Comparison of ENCODE assay signal across 13 cellular contexts in the genomic region with DNA sequence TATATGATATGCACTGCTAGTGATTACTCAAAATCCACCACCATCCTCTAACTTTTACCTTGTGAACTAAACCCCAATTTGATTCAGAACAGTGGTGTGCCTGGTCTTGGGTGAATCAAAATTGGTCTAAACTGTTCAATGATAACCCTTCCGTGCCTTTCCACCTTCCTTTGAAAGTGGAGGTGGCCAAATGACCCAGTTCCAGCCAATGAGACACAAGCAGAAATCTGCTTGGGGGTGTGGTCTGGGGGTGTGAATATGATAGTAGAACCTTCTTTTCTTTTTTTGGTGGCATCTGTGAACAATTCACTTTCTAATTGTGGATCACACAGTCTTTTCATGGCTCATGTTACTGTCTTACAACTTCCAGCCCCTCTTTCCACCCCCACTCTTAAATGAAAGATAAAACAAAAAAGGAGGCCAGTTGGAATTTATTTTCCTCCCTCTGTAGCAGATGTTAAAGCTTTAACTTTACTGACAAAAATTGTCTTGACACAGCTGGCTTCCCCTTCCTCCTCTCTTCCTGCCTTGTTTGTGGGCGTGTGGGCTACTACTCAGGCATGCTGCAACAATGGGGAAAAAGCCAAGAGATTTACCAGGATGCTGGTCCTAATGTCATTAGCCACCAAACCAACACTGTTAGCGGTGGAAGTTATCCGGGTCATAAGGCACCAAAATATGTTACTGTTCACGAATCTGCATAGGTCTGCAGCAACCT. TPM values are rescaled to one million over a fixed set of nuclear protein-coding genes. Genes with fewer than 3 reads are reported as not detected.
A peak's percentile ranks its signal among the peaks of the same experiment; 100 is the strongest.
DNase-seq lines count a peak whose midpoint lies in the region; ATAC-seq, FAIRE-seq and TF ChIP-seq lines count a peak whose summit lies in the region.
"Had no signal": no experiment of that assay in that cellular context is flagged by ENCODE, and none has a peak within 500 bp of the region (broad histone marks: within the 10 kb centered on the region; RNA-seq: fewer than 3 reads in every experiment).

No MANE protein-coding gene starts in this region.

- peak overlapping the region in 2 of 3 donors; percentile 20 to 43 for H3K27ac Mint-ChIP-seq in CD4-positive, CD25-positive, alpha-beta regulatory T cell
- peak overlapping the region; percentile 67 to 91 (median 82) for H3K27ac Mint-ChIP-seq in nephron

- H2AK5ac ChIP-seq in neuronal stem cell (ENCODE audit: low read depth, low read length): no peak overlapping the region

- in situ Hi-C loops in GM23248 (cut with MboI) (no loop called here), GM12878 (cut with MboI) (no loop called here)

- SMC1A ChIA-PET in GM12878 (lab: Charles Lee; ENCODE audit: uncharacterized antibody, unreplicated experiment): interaction anchor here (0.9 to 1.4 kb wide), 5 partner anchors 9 to 256 kb away, joined by 3 to 5 read pairs (median 3); no protein-coding TSS in a partner anchor

- 41 to 52% methylated on average over 5 of the region's 5 CpGs for WGBS in GM23248 (ENCODE audit: low coverage in 1 of 2, low lambda C conversion rate in 2 of 2, missing lambda C conversion rate in 2 of 2), 2 experiments
- WGBS in GM12878 (ENCODE audit: insufficient coverage, insufficient replicate concordance, low lambda C conversion rate, missing lambda C conversion rate): 77% methylated on average over 5 of the region's 5 CpGs
- whole genome bisulfite sequencing in neuronal stem cell (ENCODE audit: extremely low coverage in 2 of 2, insufficient read length in 2 of 2, insufficient replicate concordance in 1 of 2), 2 donors: no CpG with 5 or more reads among the region's 5 CpGs

- no peak for TF ChIP-seq RAD21 in GM12878 (IDR thresholded peaks at IDR 0.05; ENCODE audit: insufficient read depth, low read depth, low read length)

- no peaks in the 10 kb centered on the region for H3K9me2 ChIP-seq in GM23248 (ENCODE audit: insufficient read depth)

- no peak overlapping the region for H4K8ac ChIP-seq in neuronal stem cell (ENCODE audit: low read depth, low read length)

- no peak overlapping the region for H3K14ac ChIP-seq in neuronal stem cell (ENCODE audit: low read length)

- H3K79me1 ChIP-seq in neuronal stem cell (ENCODE audit: low read depth, low read length): peaks cover 1% of the 10 kb centered on the region

- no peak for TF ChIP-seq EP300 in GM12878 (IDR thresholded peaks at IDR 0.05; ENCODE audit: borderline replicate concordance in 1 of 2, control insufficient read depth in 1 of 2, low read depth in 2 of 2, low read length in 2 of 2)

- RAD21 ChIA-PET in GM12878 (lab: Charles Lee; ENCODE audit: unreplicated experiment): no interaction called here

- H3K36me3 ChIP-seq in CD4-positive, CD25-positive, alpha-beta regulatory T cell (ENCODE audit: control insufficient read depth, insufficient read depth, low read length): no peaks in the 10 kb centered on the region
- H3K36me3 ChIP-seq in GM23248 (ENCODE audit: low read depth): no peaks in the 10 kb centered on the region
- no peaks in the 10 kb centered on the region for H3K36me3 ChIP-seq in GM12878 (ENCODE audit: control insufficient read depth in 2 of 2, insufficient read depth in 2 of 2, low read length in 1 of 2)
- no peaks in the 10 kb centered on the region for H3K36me3 ChIP-seq in neuronal stem cell (replicated peaks in 1 of 2; ENCODE audit: control insufficient read depth in 2 of 2, insufficient read depth in 2 of 2, low read length in 2 of 2)
- H3K36me3 ChIP-seq: WERI-Rb-1 had no signal

- no peak overlapping the region for H3K23ac ChIP-seq in neuronal stem cell (ENCODE audit: low read depth, low read length, poor library complexity)

- H3K9me3 Mint-ChIP-seq in CD4-positive, CD25-positive, alpha-beta regulatory T cell: peaks cover 0 to 1% (median 0%) of the 10 kb centered on the region in 7 donors
- peaks cover 4% of the 10 kb centered on the region for H3K9me3 Mint-ChIP-seq in nephron

- H3K9me3 ChIP-seq in CD4-positive, CD25-positive, alpha-beta regulatory T cell (ENCODE audit: control insufficient read depth in 2 of 2, low read length in 2 of 2): no peaks in the 10 kb centered on the region
- H3K9me3 ChIP-seq in GM23248 (ENCODE audit: low read depth) (no peaks in the 10 kb centered on the region), GM12878 (replicated peaks; ENCODE audit: control insufficient read depth, insufficient read depth, low read length) (no peaks in the 10 kb centered on the region), neuronal stem cell (replicated peaks in 1 of 2; ENCODE audit: control insufficient read depth in 2 of 2, insufficient read depth in 1 of 2, low read depth in 1 of 2, low read length in 2 of 2) (peaks cover 0 to 2% of the 10 kb centered on the region in 2 donors)

- H3K9ac ChIP-seq in GM23248 (no peak overlapping the region), GM12878 (ENCODE audit: control insufficient read depth, insufficient read depth, low read length) (no peak overlapping the region), neuronal stem cell (ENCODE audit: low read depth, low read length, poor library complexity) (no peak overlapping the region)

- H3K4ac ChIP-seq in neuronal stem cell (ENCODE audit: low read length): no peak overlapping the region

- intact Hi-C loops in GM12878 (cut with micrococcal nuclease; ENCODE audit: unreplicated experiment) (no loop called here), head of caudate nucleus (cut with DNase I) (no loop called here)

- no peaks in the 10 kb centered on the region for H3K79me2 ChIP-seq in GM23248 (ENCODE audit: insufficient read depth)
- no peaks in the 10 kb centered on the region for H3K79me2 ChIP-seq in GM12878 (ENCODE audit: control insufficient read depth, insufficient read depth, low read length)

- H4K20me1 ChIP-seq in GM23248 (ENCODE audit: insufficient read depth): no peaks in the 10 kb centered on the region
- no peaks in the 10 kb centered on the region for H4K20me1 ChIP-seq in GM12878 (ENCODE audit: control insufficient read depth, insufficient read depth)

- H2BK12ac ChIP-seq in neuronal stem cell (ENCODE audit: low read length): no peak overlapping the region

- peak; percentile 38 for FAIRE-seq in GM12878 (lab: Jason Lieb, UNC)
- FAIRE-seq: GM12892 had no signal

- H3K4me3 ChIP-seq in CD4-positive, CD25-positive, alpha-beta regulatory T cell (ENCODE audit: low read depth, low read length): no peak overlapping the region
- H3K4me3 ChIP-seq in GM23248: no peak overlapping the region
- no peak overlapping the region for H3K4me3 ChIP-seq in GM12878
- H3K4me3 ChIP-seq in neuronal stem cell (ENCODE audit: low read length in 2 of 2): no peak overlapping the region

- no peak overlapping the region for H3K4me2 ChIP-seq in GM23248 (ENCODE audit: unreplicated experiment)
- no peak overlapping the region for H3K4me2 ChIP-seq in GM12878 (ENCODE audit: control insufficient read depth, insufficient read depth)
- no peak overlapping the region for H3K4me2 ChIP-seq in neuronal stem cell (ENCODE audit: insufficient read depth, low read length, poor library complexity, severe bottlenecking)

- H3K27me3 ChIP-seq in CD4-positive, CD25-positive, alpha-beta regulatory T cell (ENCODE audit: control insufficient read depth, insufficient read depth, low read length): no peaks in the 10 kb centered on the region
- H3K27me3 ChIP-seq in GM23248 (replicated peaks; ENCODE audit: insufficient read depth) (no peaks in the 10 kb centered on the region), GM12878 (replicated peaks in 1 of 2; ENCODE audit: control insufficient read depth in 2 of 2, insufficient read depth in 2 of 2, low read length in 1 of 2) (no peaks in the 10 kb centered on the region), neuronal stem cell (ENCODE audit: control insufficient read depth in 3 of 3, insufficient read depth in 3 of 3, low read depth in 1 of 3, low read length in 3 of 3) (no peaks in the 10 kb centered on the region)

- H3K4me1 ChIP-seq in CD4-positive, CD25-positive, alpha-beta regulatory T cell (ENCODE audit: control insufficient read depth, insufficient read depth, low read length, poor library complexity, severe bottlenecking): no peaks in the 10 kb centered on the region
- peaks cover 14% of the 10 kb centered on the region for H3K4me1 ChIP-seq in GM23248 (ENCODE audit: insufficient read depth)
- H3K4me1 ChIP-seq in GM12878 (ENCODE audit: control insufficient read depth, insufficient read depth, low read length): no peaks in the 10 kb centered on the region
- no peaks in the 10 kb centered on the region for H3K4me1 ChIP-seq in neuronal stem cell (ENCODE audit: control insufficient read depth in 2 of 2, insufficient read depth in 1 of 2, low read depth in 1 of 2, low read length in 2 of 2)

- H4K91ac ChIP-seq in neuronal stem cell (ENCODE audit: low read depth, low read length, poor library complexity): no peak overlapping the region

- H3K4me3 Mint-ChIP-seq in CD4-positive, CD25-positive, alpha-beta regulatory T cell: no peak overlapping the region
- no peak overlapping the region for H3K4me3 Mint-ChIP-seq in nephron

- H2BK5ac ChIP-seq in neuronal stem cell (ENCODE audit: low read length): no peak overlapping the region

- no peak overlapping the region for H3K27ac ChIP-seq in CD4-positive, CD25-positive, alpha-beta regulatory T cell (ENCODE audit: insufficient read depth, low read length, poor library complexity, severe bottlenecking)
- H3K27ac ChIP-seq in GM23248: no peak overlapping the region
- no peak overlapping the region for H3K27ac ChIP-seq in GM12878 (ENCODE audit: control insufficient read depth, insufficient read depth)
- H3K27ac ChIP-seq in neuronal stem cell (replicated peaks; ENCODE audit: low read length): no peak overlapping the region
- H3K27ac ChIP-seq: C4-2B, WERI-Rb-1 had no signal

- BruUV-seq in GM12878 (replicated peaks; lab: Mats Ljungman, UMichigan): no TSS peak

- H2BK15ac ChIP-seq in neuronal stem cell (ENCODE audit: low read length): no peak overlapping the region

- H3F3A ChIP-seq in GM23248 (ENCODE audit: insufficient read depth): peaks cover 6% of the 10 kb centered on the region; the same call in 1 of the 2 replicates

- H2BK120ac ChIP-seq in neuronal stem cell (ENCODE audit: low read depth, low read length): no peak overlapping the region

- no peak overlapping the region for H3K18ac ChIP-seq in neuronal stem cell (ENCODE audit: low read length)

- H2AFZ ChIP-seq in GM23248 (no peak overlapping the region), GM12878 (ENCODE audit: control insufficient read depth, low read depth, low read length) (no peak overlapping the region; the same call in 1 of the 2 replicates), neuronal stem cell (ENCODE audit: low read length) (no peak overlapping the region)

- no peak for ATAC-seq in CD4-positive, CD25-positive, alpha-beta regulatory T cell (ENCODE audit: low read depth in 2 of 2)
- no peak; the same call in 2 of the 3 replicates for ATAC-seq in GM12878
- no peak for ATAC-seq in HG03469 (IDR thresholded peaks at IDR 0.05; ENCODE audit: unreplicated experiment)
- ATAC-seq: Panc1 had no signal

- TF ChIP-seq POLR2A in GM12878 (IDR thresholded peaks at IDR 0.05; ENCODE audit: low read depth, low read length): no peak

- H3K27me3 Mint-ChIP-seq in CD4-positive, CD25-positive, alpha-beta regulatory T cell: no peaks in the 10 kb centered on the region
- H3K27me3 Mint-ChIP-seq in nephron (ENCODE audit: low read depth): no peaks in the 10 kb centered on the region

- DNase-seq in CD4-positive, CD25-positive, alpha-beta regulatory T cell: no peak
- peak; percentile 31 for DNase-seq in GM23248
- DNase-seq in GM12878 (ENCODE audit: low read depth, low spot score): no peak
- no peak for DNase-seq in neuronal stem cell (ENCODE audit: low spot score)
- no peak for DNase-seq in head of caudate nucleus
- no peak for DNase-seq in NCI-H345 (lab: John Stamatoyannopoulos, UW)
- DNase-seq: NCI-H69, WERI-Rb-1 had no signal

- H3K4me1 Mint-ChIP-seq in CD4-positive, CD25-positive, alpha-beta regulatory T cell: peaks cover 0 to 14% (median 3%) of the 10 kb centered on the region in 4 donors
- H3K4me1 Mint-ChIP-seq in nephron: peaks cover 23% of the 10 kb centered on the region

- POLR2A ChIA-PET in GM12878 (lab: Charles Lee): interaction anchor here (0.5 kb wide), 1 partner anchor 9 kb away, joined by 3 read pairs; no protein-coding TSS in a partner anchor

- CTCF ChIA-PET in GM12878 (lab: Yijun Ruan, JAX): interaction anchor here (0.6 to 1.5 kb wide), 7 partner anchors 8 to 358 kb away, joined by 3 to 4 read pairs (median 3); no protein-coding TSS in a partner anchor

- TF ChIP-seq CTCF in GM12878 (IDR thresholded peaks at IDR 0.05 in 2 of 3, conservative IDR thresholded peaks at IDR 0.05 in 1 of 3; ENCODE audit: control insufficient read depth in 2 of 3, extremely low read depth in 1 of 3, insufficient read depth in 1 of 3, low read depth in 3 of 3, low read length in 3 of 3): no peak
- TF ChIP-seq CTCF in nephron (IDR thresholded peaks at IDR 0.05; ENCODE audit: unreplicated experiment in 3 of 3): no peak

- H3K36me3 Mint-ChIP-seq in CD4-positive, CD25-positive, alpha-beta regulatory T cell: no peaks in the 10 kb centered on the region
- no peaks in the 10 kb centered on the region for H3K36me3 Mint-ChIP-seq in nephron (ENCODE audit: low read depth)

RNA-seq across cellular contexts. Expression of a gene that starts 58.8 kb away (rescaled TPM):
- total RNA-seq in CD4-positive, CD25-positive, alpha-beta regulatory T cell: 301 TPM
- 100 to 1,000 TPM in 1 of 4 donors, 10 to 100 TPM in 3; 69.6 to 104 (median 82.8) TPM for polyA plus RNA-seq in CD4-positive, CD25-positive, alpha-beta regulatory T cell
- 4.9 and 8.9 TPM in 2 replicates for total RNA-seq in GM23248 (2014; rRNA removed; shearing (Covaris generic))
- polyA plus RNA-seq in GM23248 (2016; fragmentation: Nextera tagmentation; extraction: Ambion mirVana): 2.7 and 2.9 TPM in 2 replicates
- 363 and 399 TPM in 2 replicates for total RNA-seq in GM12878 (2013; cell fraction: nucleolus; rRNA removed)
- 63.7 and 65.1 TPM in 2 replicates for total RNA-seq in GM12878 (2014; rRNA removed)
- total RNA-seq in GM12878 (2014; rRNA removed; fragmentation: Illumina TruSeq; extraction: Trizol): 62.5 and 68.9 TPM in 2 replicates
- 93.8 and 96.3 TPM in 2 replicates for total RNA-seq in GM12878 (2021)
- polyA plus RNA-seq in GM12878 (2011; ENCODE audit: low read depth): 31.8 TPM
- polyA plus RNA-seq in GM12878 (2011; rRNA removed): 96.4 and 99.1 TPM in 2 replicates
- polyA plus RNA-seq in GM12878 (2011; cell fraction: cytosol; rRNA removed): 228 and 306 TPM in 2 replicates
- polyA plus RNA-seq in GM12878 (2011; cell fraction: nucleus; rRNA removed): 142 and 279 TPM in 2 replicates
- 26.9 and 39.0 TPM in 2 replicates for polyA plus RNA-seq in GM12878 (2012)
- 88.5 and 110 TPM in 2 replicates for polyA plus RNA-seq in GM12878 (2014; fragmentation: Illumina TruSeq; extraction: Trizol)
- 10 to 100 TPM; 19.1 to 29.1 TPM for polyA plus RNA-seq in GM12878 (2014; fragmentation: Nextera tagmentation; extraction: Ambion mirVana)
- polyA plus RNA-seq in GM12878 (2014; rRNA removed): 41.8 and 56.8 TPM in 2 replicates
- 10 to 100 TPM; 34.8 to 38.6 TPM for polyA plus RNA-seq in GM12878 (2016; fragmentation: Nextera tagmentation; extraction: Ambion mirVana)
- polyA minus RNA-seq in GM12878 (2011; rRNA and poly(A)+ RNA removed): 511 and 573 TPM in 2 replicates
- 75.6 and 115 TPM in 2 replicates for polyA minus RNA-seq in GM12878 (2011; cell fraction: cytosol; rRNA and poly(A)+ RNA removed)
- polyA minus RNA-seq in GM12878 (2011; cell fraction: nucleus; rRNA and poly(A)+ RNA removed): 178 and 239 TPM in 2 replicates
- polyA plus RNA-seq in neuronal stem cell (2013, experiment 1 of 2): 0.88 TPM
- polyA plus RNA-seq in neuronal stem cell (2013, experiment 2 of 2): 0.97 TPM
